Comparison of ENCODE assay signal across 8 cellular contexts in the genomic region with DNA sequence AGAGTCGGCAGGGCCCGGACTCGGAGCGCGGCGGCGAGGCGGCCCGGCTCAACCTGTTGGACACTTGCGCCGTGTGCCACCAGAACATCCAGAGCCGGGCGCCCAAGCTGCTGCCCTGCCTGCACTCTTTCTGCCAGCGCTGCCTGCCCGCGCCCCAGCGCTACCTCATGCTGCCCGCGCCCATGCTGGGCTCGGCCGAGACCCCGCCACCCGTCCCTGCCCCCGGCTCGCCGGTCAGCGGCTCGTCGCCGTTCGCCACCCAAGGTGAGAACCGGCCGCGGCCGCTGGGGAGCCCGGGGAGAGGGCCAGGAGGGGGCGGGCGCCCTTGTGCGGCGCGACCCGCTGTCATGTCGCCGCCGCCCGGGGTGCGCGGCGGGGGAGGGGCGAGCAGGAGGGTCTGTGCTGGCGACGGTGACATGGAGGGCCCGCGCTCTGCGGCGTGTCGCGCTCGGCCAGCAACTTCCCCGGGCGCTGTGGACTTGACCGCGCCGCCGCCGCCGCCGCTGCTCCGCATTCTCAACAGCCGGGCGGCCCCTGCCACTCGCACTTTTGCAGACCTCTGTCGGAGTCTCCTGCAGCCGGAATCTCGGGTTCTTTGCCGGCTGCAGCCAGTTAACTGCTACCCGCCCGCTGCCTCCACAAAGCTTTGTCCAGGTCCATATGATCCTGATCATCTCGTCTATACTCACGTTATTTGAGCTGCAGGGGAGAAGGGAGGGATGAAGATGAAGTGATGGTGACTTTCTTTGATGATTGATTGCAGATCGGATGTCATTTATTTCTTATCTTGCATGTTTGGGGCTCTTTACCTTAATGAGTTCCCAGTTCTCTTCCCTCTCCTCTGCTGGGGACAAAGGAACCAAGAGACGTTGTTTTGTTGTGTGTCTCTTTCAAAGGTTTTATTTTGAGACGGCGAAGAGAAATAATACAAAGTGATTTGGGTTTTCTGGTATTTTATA. TPM values are rescaled to one million over a fixed set of nuclear protein-coding genes. Genes with fewer than 3 reads are reported as not detected.
A peak's percentile ranks its signal among the peaks of the same experiment; 100 is the strongest.
DNase-seq lines count a peak whose midpoint lies in the region; ATAC-seq lines count a peak whose summit lies in the region.

No MANE protein-coding gene starts in this region.

- peak overlapping the region; percentile 98 for H3K9ac ChIP-seq in BLaER1
- peak overlapping the region; percentile 91 for H3K9ac ChIP-seq in endocrine pancreas (ENCODE audit: control insufficient read depth, insufficient read depth, low read length)

- peaks cover 18% of the 10 kb centered on the region for H4K20me1 ChIP-seq in BLaER1

- H3K4me2 ChIP-seq in BLaER1, result peak overlapping the region; percentile 90

- H3K36me3 ChIP-seq in BLaER1 (peaks cover 25% of the 10 kb centered on the region), endocrine pancreas (ENCODE audit: control insufficient read depth, insufficient read depth, low read length) (no peaks in the 10 kb centered on the region)

- peak; percentile 56 for DNase-seq in NCI-H774 (lab: John Stamatoyannopoulos, UW)
- DNase-seq in activated CD8-positive, alpha-beta memory T cell treated with anti-CD3 and anti-CD28 coated beads, Interleukin-2, amount 50 U/mL, for 1 hour (ENCODE audit: extremely low read depth), result peak; percentile 8
- DNase-seq in stimulated activated CD8-positive, alpha-beta memory T cell treated with anti-CD3 and anti-CD28 coated beads, Interleukin-2, amount 100 ng/mL, for 48 hours (ENCODE audit: low read depth in 2 of 2), result peak; percentile 36 to 60

- H3K9me3 ChIP-seq in BLaER1, result peaks cover 33% of the 10 kb centered on the region
- H3K9me3 ChIP-seq in endocrine pancreas (ENCODE audit: control insufficient read depth, low read length), result no peaks in the 10 kb centered on the region
- H3K9me3 ChIP-seq in mononuclear cell (ENCODE audit: low read depth, low read length), result no peaks in the 10 kb centered on the region

- H3K27ac ChIP-seq in BLaER1, result peak overlapping the region; percentile 98

- H3K4me3 ChIP-seq in BLaER1 (peak overlapping the region; percentile 99), endocrine pancreas (ENCODE audit: control insufficient read depth, insufficient read depth, low read length) (peak overlapping the region; percentile 98), mononuclear cell (ENCODE audit: low read length) (peak overlapping the region; percentile 78)

- H3K27me3 ChIP-seq in BLaER1, result no peaks in the 10 kb centered on the region
- no peaks in the 10 kb centered on the region for H3K27me3 ChIP-seq in endocrine pancreas (ENCODE audit: control insufficient read depth, insufficient read depth, low read length)
- no peaks in the 10 kb centered on the region for H3K27me3 ChIP-seq in mononuclear cell (ENCODE audit: insufficient read depth, low read length)

- peak; percentile 40 for ATAC-seq in GM19035 (IDR thresholded peaks at IDR 0.05; ENCODE audit: unreplicated experiment)
- peak; percentile 39 for ATAC-seq in HG03280 (IDR thresholded peaks at IDR 0.05; ENCODE audit: unreplicated experiment)

- H3K4me1 ChIP-seq in BLaER1 (peaks cover 16% of the 10 kb centered on the region; the same call in 1 of the 2 replicates), endocrine pancreas (ENCODE audit: control insufficient read depth, insufficient read depth, low read length) (peaks cover 16% of the 10 kb centered on the region), mononuclear cell (ENCODE audit: insufficient read depth, low read length) (peaks cover 14% of the 10 kb centered on the region)

RNA-seq across cellular contexts. Expression of a gene that starts 0.9 kb away (rescaled TPM):
- 10.7 TPM for total RNA-seq in mononuclear cell

Comparison
In these comparisons a context has a peak if more than half of its experiments do, and no peak if none do; other contexts are left out.
1. Peak in every context shown above with its lines: DNase-seq, ATAC-seq, H3K4me3 ChIP-seq and H3K27ac ChIP-seq.